1 cellular context compared by ENCODE assay signal in the genomic region with DNA sequence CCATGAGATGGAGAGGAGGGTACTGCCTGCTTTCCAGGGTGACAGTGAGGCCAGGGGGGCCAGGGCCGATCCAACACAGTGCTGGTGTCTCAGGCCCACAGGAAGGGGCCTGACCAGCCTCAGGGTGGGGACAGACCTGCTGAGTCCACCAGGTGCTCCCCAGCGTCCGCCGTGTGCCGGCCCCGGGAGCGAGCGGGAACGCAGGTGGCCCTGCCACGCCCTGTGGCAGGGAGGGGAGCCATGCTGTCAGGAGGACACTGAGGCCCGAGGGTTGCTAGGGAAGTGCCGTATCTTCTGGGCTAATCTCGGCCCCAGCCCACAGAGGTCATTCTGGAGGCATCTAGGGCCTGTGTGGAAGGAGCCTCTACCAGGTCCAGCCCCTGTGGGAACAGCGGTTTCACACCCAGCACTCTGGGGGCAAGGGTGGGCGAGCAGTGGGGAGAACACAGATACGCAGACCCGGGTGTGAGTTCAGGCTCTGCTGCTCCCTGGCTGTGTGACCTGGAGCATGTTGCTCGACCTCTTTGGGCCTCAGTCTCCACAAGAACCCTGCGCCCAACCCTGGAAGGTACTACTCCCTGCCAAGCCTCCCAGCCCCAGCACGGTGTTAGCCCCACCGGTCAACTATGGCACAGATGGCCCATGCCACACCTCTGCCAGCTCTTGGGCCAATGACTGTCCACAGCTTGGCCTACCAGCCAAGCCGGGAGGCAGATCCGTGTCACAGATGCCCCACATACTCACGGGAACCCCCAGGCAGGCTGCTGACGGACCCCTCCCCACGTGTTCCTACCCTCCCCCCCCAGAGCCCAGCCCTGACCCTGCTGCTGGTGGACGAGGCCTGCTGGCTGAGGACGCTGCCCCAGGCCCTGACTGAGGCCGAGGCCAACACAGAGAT.
A peak's percentile ranks its signal among the peaks of the same experiment; 100 is the strongest.
TF ChIP-seq lines count a peak whose summit lies in the region.

No MANE protein-coding gene starts in this region.

TF ChIP-seq in K562, 482 proteins besides CTCF, POLR2A, EP300 and RAD21 (continued from another document and continues in another):
- TF ChIP-seq, protein P1, sequence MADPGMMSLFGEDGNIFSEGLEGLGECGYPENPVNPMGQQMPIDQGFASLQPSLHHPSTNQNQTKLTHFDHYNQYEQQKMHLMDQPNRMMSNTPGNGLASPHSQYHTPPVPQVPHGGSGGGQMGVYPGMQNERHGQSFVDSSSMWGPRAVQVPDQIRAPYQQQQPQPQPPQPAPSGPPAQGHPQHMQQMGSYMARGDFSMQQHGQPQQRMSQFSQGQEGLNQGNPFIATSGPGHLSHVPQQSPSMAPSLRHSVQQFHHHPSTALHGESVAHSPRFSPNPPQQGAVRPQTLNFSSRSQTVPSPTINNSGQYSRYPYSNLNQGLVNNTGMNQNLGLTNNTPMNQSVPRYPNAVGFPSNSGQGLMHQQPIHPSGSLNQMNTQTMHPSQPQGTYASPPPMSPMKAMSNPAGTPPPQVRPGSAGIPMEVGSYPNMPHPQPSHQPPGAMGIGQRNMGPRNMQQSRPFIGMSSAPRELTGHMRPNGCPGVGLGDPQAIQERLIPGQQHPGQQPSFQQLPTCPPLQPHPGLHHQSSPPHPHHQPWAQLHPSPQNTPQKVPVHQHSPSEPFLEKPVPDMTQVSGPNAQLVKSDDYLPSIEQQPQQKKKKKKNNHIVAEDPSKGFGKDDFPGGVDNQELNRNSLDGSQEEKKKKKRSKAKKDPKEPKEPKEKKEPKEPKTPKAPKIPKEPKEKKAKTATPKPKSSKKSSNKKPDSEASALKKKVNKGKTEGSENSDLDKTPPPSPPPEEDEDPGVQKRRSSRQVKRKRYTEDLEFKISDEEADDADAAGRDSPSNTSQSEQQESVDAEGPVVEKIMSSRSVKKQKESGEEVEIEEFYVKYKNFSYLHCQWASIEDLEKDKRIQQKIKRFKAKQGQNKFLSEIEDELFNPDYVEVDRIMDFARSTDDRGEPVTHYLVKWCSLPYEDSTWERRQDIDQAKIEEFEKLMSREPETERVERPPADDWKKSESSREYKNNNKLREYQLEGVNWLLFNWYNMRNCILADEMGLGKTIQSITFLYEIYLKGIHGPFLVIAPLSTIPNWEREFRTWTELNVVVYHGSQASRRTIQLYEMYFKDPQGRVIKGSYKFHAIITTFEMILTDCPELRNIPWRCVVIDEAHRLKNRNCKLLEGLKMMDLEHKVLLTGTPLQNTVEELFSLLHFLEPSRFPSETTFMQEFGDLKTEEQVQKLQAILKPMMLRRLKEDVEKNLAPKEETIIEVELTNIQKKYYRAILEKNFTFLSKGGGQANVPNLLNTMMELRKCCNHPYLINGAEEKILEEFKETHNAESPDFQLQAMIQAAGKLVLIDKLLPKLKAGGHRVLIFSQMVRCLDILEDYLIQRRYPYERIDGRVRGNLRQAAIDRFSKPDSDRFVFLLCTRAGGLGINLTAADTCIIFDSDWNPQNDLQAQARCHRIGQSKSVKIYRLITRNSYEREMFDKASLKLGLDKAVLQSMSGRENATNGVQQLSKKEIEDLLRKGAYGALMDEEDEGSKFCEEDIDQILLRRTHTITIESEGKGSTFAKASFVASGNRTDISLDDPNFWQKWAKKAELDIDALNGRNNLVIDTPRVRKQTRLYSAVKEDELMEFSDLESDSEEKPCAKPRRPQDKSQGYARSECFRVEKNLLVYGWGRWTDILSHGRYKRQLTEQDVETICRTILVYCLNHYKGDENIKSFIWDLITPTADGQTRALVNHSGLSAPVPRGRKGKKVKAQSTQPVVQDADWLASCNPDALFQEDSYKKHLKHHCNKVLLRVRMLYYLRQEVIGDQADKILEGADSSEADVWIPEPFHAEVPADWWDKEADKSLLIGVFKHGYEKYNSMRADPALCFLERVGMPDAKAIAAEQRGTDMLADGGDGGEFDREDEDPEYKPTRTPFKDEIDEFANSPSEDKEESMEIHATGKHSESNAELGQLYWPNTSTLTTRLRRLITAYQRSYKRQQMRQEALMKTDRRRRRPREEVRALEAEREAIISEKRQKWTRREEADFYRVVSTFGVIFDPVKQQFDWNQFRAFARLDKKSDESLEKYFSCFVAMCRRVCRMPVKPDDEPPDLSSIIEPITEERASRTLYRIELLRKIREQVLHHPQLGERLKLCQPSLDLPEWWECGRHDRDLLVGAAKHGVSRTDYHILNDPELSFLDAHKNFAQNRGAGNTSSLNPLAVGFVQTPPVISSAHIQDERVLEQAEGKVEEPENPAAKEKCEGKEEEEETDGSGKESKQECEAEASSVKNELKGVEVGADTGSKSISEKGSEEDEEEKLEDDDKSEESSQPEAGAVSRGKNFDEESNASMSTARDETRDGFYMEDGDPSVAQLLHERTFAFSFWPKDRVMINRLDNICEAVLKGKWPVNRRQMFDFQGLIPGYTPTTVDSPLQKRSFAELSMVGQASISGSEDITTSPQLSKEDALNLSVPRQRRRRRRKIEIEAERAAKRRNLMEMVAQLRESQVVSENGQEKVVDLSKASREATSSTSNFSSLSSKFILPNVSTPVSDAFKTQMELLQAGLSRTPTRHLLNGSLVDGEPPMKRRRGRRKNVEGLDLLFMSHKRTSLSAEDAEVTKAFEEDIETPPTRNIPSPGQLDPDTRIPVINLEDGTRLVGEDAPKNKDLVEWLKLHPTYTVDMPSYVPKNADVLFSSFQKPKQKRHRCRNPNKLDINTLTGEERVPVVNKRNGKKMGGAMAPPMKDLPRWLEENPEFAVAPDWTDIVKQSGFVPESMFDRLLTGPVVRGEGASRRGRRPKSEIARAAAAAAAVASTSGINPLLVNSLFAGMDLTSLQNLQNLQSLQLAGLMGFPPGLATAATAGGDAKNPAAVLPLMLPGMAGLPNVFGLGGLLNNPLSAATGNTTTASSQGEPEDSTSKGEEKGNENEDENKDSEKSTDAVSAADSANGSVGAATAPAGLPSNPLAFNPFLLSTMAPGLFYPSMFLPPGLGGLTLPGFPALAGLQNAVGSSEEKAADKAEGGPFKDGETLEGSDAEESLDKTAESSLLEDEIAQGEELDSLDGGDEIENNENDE (IDR thresholded peaks at IDR 0.05; ENCODE audit: low read depth, low read length) = no peak
- TF ChIP-seq ZZZ3 (IDR thresholded peaks at IDR 0.05) = no peak
- no peak for TF ChIP-seq ZNF280A (IDR thresholded peaks at IDR 0.05; ENCODE audit: low read depth, partially characterized antibody)
- no peak for TF ChIP-seq ZNF124 (CRISPR knock-in tag; IDR thresholded peaks at IDR 0.05)
- TF ChIP-seq, protein P2, sequence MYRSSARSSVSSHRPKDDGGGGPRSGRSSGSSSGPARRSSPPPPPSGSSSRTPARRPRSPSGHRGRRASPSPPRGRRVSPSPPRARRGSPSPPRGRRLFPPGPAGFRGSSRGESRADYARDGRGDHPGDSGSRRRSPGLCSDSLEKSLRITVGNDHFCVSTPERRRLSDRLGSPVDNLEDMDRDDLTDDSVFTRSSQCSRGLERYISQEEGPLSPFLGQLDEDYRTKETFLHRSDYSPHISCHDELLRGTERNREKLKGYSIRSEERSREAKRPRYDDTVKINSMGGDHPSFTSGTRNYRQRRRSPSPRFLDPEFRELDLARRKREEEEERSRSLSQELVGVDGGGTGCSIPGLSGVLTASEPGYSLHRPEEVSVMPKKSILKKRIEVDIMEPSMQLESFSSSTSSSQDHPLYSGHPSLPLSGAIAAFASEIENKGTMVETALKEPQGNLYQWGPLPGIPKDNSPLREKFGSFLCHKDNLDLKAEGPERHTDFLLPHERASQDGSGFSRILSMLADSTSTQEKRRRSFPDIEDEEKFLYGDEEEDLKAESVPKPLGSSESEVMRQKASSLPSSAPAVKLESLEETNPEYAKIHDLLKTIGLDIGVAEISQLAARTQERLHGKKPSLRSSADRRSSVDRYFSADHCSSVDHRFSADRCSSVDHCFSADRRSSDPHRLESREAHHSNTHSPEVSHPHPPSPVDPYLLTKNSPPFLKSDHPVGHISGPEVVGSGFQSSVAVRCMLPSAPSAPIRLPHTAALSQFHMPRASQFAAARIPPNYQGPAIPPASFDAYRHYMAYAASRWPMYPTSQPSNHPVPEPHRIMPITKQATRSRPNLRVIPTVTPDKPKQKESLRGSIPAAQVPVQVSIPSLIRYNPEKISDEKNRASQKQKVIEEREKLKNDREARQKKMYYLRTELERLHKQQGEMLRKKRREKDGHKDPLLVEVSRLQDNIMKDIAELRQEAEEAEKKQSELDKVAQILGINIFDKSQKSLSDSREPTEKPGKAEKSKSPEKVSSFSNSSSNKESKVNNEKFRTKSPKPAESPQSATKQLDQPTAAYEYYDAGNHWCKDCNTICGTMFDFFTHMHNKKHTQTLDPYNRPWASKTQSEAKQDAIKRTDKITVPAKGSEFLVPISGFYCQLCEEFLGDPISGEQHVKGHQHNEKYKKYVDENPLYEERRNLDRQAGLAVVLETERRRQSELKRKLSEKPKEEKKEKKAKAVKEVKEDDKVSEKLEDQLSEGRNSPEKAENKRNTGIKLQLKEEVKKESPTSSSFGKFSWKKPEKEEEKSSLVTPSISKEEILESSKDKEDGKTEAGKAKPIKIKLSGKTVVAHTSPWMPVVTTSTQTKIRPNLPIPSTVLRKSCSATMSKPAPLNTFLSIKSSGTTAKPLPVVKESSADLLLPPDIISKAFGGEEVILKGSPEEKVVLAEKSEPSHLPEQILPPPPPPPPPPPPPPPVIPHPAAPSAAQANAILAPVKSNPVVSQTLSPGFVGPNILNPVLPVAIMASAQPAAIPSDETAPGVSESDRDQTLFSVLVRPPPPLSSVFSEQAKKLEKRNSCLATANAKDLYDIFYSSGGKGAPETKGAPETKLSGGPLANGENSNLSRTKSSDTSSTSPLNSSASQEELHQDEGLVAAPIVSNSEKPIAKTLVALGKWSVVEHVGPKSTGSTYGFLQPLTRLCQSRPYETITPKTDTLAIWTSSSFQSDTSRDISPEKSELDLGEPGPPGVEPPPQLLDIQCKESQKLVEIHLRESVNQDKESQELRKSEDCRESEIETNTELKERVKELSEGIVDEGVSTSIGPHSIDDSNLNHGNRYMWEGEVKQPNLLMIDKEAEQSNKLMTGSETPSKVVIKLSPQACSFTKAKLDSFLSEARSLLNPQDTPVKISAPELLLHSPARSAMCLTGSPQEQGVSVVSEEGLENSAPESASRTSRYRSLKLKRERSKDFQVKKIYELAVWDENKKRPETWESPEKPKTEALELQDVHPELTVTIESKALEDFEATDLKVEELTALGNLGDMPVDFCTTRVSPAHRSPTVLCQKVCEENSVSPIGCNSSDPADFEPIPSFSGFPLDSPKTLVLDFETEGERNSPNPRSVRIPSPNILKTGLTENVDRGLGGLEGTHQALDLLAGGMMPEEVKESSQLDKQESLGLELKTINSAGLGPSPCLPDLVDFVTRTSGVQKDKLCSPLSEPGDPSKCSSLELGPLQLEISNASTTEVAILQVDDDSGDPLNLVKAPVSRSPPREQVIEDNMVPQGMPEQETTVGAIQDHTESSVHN (IDR thresholded peaks at IDR 0.05; ENCODE audit: borderline replicate concordance in 1 of 2, low read depth in 1 of 2) = no peak
- no peak for TF ChIP-seq SREBF2 (CRISPR knock-in tag; IDR thresholded peaks at IDR 0.05)
- no peak for TF ChIP-seq HSF4 (CRISPR knock-in tag; IDR thresholded peaks at IDR 0.05; ENCODE audit: borderline replicate concordance)
- TF ChIP-seq HEY1 (CRISPR knock-in tag; IDR thresholded peaks at IDR 0.05; ENCODE audit: borderline replicate concordance) = no peak
- TF ChIP-seq RBM15 (IDR thresholded peaks at IDR 0.05; ENCODE audit: insufficient read depth, low read length) = no peak
- TF ChIP-seq ZNF75A (CRISPR knock-in tag; IDR thresholded peaks at IDR 0.05) = no peak
- no peak for TF ChIP-seq ARID2 (IDR thresholded peaks at IDR 0.05)
- TF ChIP-seq THRAP3 (IDR thresholded peaks at IDR 0.05; ENCODE audit: borderline replicate concordance) = no peak
- TF ChIP-seq SLC30A9 (CRISPR knock-in tag; IDR thresholded peaks at IDR 0.05) = no peak
- TF ChIP-seq ETS2 (tag; IDR thresholded peaks at IDR 0.05; ENCODE audit: borderline replicate concordance, poor library complexity, severe bottlenecking) = no peak
- TF ChIP-seq, protein P3, sequence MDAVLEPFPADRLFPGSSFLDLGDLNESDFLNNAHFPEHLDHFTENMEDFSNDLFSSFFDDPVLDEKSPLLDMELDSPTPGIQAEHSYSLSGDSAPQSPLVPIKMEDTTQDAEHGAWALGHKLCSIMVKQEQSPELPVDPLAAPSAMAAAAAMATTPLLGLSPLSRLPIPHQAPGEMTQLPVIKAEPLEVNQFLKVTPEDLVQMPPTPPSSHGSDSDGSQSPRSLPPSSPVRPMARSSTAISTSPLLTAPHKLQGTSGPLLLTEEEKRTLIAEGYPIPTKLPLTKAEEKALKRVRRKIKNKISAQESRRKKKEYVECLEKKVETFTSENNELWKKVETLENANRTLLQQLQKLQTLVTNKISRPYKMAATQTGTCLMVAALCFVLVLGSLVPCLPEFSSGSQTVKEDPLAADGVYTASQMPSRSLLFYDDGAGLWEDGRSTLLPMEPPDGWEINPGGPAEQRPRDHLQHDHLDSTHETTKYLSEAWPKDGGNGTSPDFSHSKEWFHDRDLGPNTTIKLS (IDR thresholded peaks at IDR 0.05; ENCODE audit: borderline replicate concordance, low read depth) = no peak
- no peak for TF ChIP-seq JUND (IDR thresholded peaks at IDR 0.05; ENCODE audit: borderline replicate concordance, low read depth, low read length)
- TF ChIP-seq JUND (tag; IDR thresholded peaks at IDR 0.05; ENCODE audit: borderline replicate concordance, low read depth, low read length) = peak; percentile 12; the same call in 1 of the 3 replicates
- no peak for TF ChIP-seq MTF1 (CRISPR knock-in tag; IDR thresholded peaks at IDR 0.05; ENCODE audit: borderline replicate concordance)
- TF ChIP-seq GABPB1 (CRISPR knock-in tag; IDR thresholded peaks at IDR 0.05) = peak; percentile 63; the same call in 1 of the 2 replicates
- TF ChIP-seq POU5F1 (IDR thresholded peaks at IDR 0.05; ENCODE audit: borderline replicate concordance, low read depth, low read length, partially characterized antibody) = no peak
- TF ChIP-seq, protein P4, sequence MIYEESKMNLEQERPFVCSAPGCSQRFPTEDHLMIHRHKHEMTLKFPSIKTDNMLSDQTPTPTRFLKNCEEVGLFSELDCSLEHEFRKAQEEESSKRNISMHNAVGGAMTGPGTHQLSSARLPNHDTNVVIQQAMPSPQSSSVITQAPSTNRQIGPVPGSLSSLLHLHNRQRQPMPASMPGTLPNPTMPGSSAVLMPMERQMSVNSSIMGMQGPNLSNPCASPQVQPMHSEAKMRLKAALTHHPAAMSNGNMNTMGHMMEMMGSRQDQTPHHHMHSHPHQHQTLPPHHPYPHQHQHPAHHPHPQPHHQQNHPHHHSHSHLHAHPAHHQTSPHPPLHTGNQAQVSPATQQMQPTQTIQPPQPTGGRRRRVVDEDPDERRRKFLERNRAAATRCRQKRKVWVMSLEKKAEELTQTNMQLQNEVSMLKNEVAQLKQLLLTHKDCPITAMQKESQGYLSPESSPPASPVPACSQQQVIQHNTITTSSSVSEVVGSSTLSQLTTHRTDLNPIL (CRISPR knock-in tag; IDR thresholded peaks at IDR 0.05) = no peak
